18 cellular contexts compared by ENCODE assay signal in the genomic region with DNA sequence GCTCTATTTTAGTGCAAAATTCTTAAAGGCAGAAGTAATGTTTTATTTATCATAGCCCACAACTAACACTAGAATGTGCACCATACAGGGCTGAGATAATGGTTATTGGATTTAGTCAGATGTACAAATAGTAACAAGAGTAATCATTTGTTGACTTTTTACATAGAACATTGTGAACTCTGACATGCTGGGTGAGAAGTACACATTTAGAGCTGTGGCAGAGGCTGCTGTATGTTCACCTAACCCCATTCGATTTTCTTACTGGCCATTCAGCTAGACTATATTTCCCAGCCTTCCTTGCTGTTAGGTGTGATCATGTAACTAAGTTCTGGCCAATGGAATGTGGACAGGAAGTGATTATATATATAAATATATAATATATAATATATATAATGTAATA.
A peak's percentile ranks its signal among the peaks of the same experiment; 100 is the strongest.
DNase-seq lines count a peak whose midpoint lies in the region; ATAC-seq, FAIRE-seq and TF ChIP-seq lines count a peak whose summit lies in the region.
"Had no signal": no experiment of that assay in that cellular context is flagged by ENCODE, and none has a peak within 500 bp of the region (broad histone marks: within the 10 kb centered on the region; RNA-seq: fewer than 3 reads in every experiment).

No MANE protein-coding gene starts in this region.

- H3K4me3 ChIP-seq in A549 = no peak overlapping the region
- H3K4me3 ChIP-seq in lower leg skin (ENCODE audit: low read depth, poor library complexity, severe bottlenecking) = no peak overlapping the region
- H3K4me3 ChIP-seq: BLaER1, GM23338 had no signal

- no peaks in the 10 kb centered on the region for H3K4me1 ChIP-seq in A549
- H3K4me1 ChIP-seq: Caco-2 had no signal

- DNase-seq in A549 (ENCODE audit: low read depth in 1 of 2, low spot score in 1 of 2) = no peak
- peak; percentile 53 for DNase-seq in DMS53 (lab: John Stamatoyannopoulos, UW)
- DNase-seq in GM12892 (ENCODE audit: insufficient read length) = no peak
- peak; percentile 14 for DNase-seq in NCI-H774 (lab: John Stamatoyannopoulos, UW)
- DNase-seq in lower leg skin (ENCODE audit: low spot score in 2 of 2) = no peak
- DNase-seq in T-cell = no peak
- DNase-seq: Caco-2; CD4-positive, CD25-positive, alpha-beta regulatory T cell; CD8-positive, alpha-beta T cell; DMS153; DMS79 treated with DMSO at 0.1 percent for 48 hours; GF-D8; H9 had no signal

- H3K4me3 Mint-ChIP-seq in T-cell = no peak overlapping the region
- H3K4me3 Mint-ChIP-seq: B cell; CD4-positive, CD25-positive, alpha-beta regulatory T cell; CD8-positive, alpha-beta T cell; GM23338; H9 had no signal

- WGBS in A549 (ENCODE audit: missing lambda C conversion rate) = 21% methylated on average over 1 of the region's 1 CpG
- 86 to 93% methylated on average over 1 of the region's 1 CpG for WGBS in lower leg skin, 2 donors

- no peak overlapping the region for H3K4me2 ChIP-seq in A549
- H3K4me2 ChIP-seq: GM23338 had no signal

- TF ChIP-seq EP300 in A549 (IDR thresholded peaks at IDR 0.05) = no peak

- TF ChIP-seq CTCF in A549 (IDR thresholded peaks at IDR 0.05) (no peak), lower leg skin (IDR thresholded peaks at IDR 0.05) (no peak)

- H3K27ac ChIP-seq in A549 = no peak overlapping the region
- H3K27ac ChIP-seq: C4-2B had no signal

- intact Hi-C loops in lower leg skin (cut with DNase I; ENCODE audit: low total_unique reads) = no loop called here

- CTCF ChIA-PET in A549 (lab: Yijun Ruan, JAX) = interaction anchor here (1.1 to 1.2 kb wide), 3 partner anchors 10 to 850 kb away, joined by 3 read pairs; no protein-coding TSS in a partner anchor
- CTCF ChIA-PET in T-cell (lab: Charles Lee) = interaction anchor here (0.6 to 1.0 kb wide), 3 partner anchors 24 to 217 kb away, joined by 3 to 6 read pairs (median 3); no protein-coding TSS in a partner anchor

- H3K9me3 Mint-ChIP-seq in T-cell = peaks cover 0 to 9% (median 0%) of the 10 kb centered on the region in 3 donors
- H3K9me3 Mint-ChIP-seq: CD8-positive, alpha-beta T cell; GM23338; H9 had no signal

- no peak for TF ChIP-seq POLR2A in A549 (IDR thresholded peaks at IDR 0.05; ENCODE audit: low read length)
- no peak for TF ChIP-seq POLR2A in GM12892 (IDR thresholded peaks at IDR 0.05; ENCODE audit: low read depth, low read length)
- TF ChIP-seq POLR2A in lower leg skin (IDR thresholded peaks at IDR 0.05) = no peak

- H3K36me3 Mint-ChIP-seq in T-cell = no peaks in the 10 kb centered on the region
- H3K36me3 Mint-ChIP-seq: CD4-positive, CD25-positive, alpha-beta regulatory T cell; CD8-positive, alpha-beta T cell had no signal

- no peak for ATAC-seq in A549
- ATAC-seq in T-cell (replicated peaks in 1 of 4) = no peak
- ATAC-seq: CD8-positive, alpha-beta T cell; GM23338; HCT116 had no signal

- POLR2A ChIA-PET in A549 (lab: Yijun Ruan, JAX) = no interaction called here
- POLR2A ChIA-PET in T-cell (lab: Charles Lee) = interaction anchor here in 1 of 2 donors (0.9 kb wide), 1 partner anchor 11 kb away, joined by 4 read pairs; no protein-coding TSS in a partner anchor

- FAIRE-seq in A549 (lab: Jason Lieb, UNC) = peak; percentile 49
- FAIRE-seq in GM12892 (lab: Jason Lieb, UNC) = peak; percentile 74

- no peak overlapping the region for H3K27ac Mint-ChIP-seq in T-cell
- H3K27ac Mint-ChIP-seq: B cell; CD4-positive, CD25-positive, alpha-beta regulatory T cell; CD8-positive, alpha-beta T cell; GM23338; H9 had no signal

- H3K27me3 Mint-ChIP-seq in T-cell = peaks cover 0 to 2% of the 10 kb centered on the region in 2 donors
- H3K27me3 Mint-ChIP-seq: B cell had no signal

- peaks cover 12 to 21% (median 18%) of the 10 kb centered on the region in 3 donors for H3K4me1 Mint-ChIP-seq in T-cell
- H3K4me1 Mint-ChIP-seq: GM23338, H9 had no signal

- TF ChIP-seq RAD21 in A549 (conservative IDR thresholded peaks at IDR 0.05 in 1 of 2, IDR thresholded peaks at IDR 0.05 in 1 of 2) = no peak

- no peaks in the 10 kb centered on the region for H3K9me3 ChIP-seq in A549
- H3K9me3 ChIP-seq: BLaER1, Caco-2 had no signal

TF ChIP-seq in A549, 52 proteins besides CTCF, POLR2A, EP300 and RAD21:
- TF ChIP-seq BHLHE40 (IDR thresholded peaks at IDR 0.05; ENCODE audit: low read depth, low read length) = no peak
- TF ChIP-seq GATA3 (IDR thresholded peaks at IDR 0.05; ENCODE audit: borderline replicate concordance) = no peak
- no peak for TF ChIP-seq FOSL2 (IDR thresholded peaks at IDR 0.05)
- TF ChIP-seq FOSL2 (CRISPR knock-in tag; IDR thresholded peaks at IDR 0.05) = no peak
- TF ChIP-seq, protein P1, sequence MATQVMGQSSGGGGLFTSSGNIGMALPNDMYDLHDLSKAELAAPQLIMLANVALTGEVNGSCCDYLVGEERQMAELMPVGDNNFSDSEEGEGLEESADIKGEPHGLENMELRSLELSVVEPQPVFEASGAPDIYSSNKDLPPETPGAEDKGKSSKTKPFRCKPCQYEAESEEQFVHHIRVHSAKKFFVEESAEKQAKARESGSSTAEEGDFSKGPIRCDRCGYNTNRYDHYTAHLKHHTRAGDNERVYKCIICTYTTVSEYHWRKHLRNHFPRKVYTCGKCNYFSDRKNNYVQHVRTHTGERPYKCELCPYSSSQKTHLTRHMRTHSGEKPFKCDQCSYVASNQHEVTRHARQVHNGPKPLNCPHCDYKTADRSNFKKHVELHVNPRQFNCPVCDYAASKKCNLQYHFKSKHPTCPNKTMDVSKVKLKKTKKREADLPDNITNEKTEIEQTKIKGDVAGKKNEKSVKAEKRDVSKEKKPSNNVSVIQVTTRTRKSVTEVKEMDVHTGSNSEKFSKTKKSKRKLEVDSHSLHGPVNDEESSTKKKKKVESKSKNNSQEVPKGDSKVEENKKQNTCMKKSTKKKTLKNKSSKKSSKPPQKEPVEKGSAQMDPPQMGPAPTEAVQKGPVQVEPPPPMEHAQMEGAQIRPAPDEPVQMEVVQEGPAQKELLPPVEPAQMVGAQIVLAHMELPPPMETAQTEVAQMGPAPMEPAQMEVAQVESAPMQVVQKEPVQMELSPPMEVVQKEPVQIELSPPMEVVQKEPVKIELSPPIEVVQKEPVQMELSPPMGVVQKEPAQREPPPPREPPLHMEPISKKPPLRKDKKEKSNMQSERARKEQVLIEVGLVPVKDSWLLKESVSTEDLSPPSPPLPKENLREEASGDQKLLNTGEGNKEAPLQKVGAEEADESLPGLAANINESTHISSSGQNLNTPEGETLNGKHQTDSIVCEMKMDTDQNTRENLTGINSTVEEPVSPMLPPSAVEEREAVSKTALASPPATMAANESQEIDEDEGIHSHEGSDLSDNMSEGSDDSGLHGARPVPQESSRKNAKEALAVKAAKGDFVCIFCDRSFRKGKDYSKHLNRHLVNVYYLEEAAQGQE (IDR thresholded peaks at IDR 0.05) = no peak
- TF ChIP-seq ESRRA (IDR thresholded peaks at IDR 0.05; ENCODE audit: borderline replicate concordance, low read length) = no peak
- TF ChIP-seq, protein P2, sequence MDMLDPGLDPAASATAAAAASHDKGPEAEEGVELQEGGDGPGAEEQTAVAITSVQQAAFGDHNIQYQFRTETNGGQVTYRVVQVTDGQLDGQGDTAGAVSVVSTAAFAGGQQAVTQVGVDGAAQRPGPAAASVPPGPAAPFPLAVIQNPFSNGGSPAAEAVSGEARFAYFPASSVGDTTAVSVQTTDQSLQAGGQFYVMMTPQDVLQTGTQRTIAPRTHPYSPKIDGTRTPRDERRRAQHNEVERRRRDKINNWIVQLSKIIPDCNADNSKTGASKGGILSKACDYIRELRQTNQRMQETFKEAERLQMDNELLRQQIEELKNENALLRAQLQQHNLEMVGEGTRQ (IDR thresholded peaks at IDR 0.05) = no peak
- TF ChIP-seq, protein P3, sequence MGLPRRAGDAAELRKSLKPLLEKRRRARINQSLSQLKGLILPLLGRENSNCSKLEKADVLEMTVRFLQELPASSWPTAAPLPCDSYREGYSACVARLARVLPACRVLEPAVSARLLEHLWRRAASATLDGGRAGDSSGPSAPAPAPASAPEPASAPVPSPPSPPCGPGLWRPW (IDR thresholded peaks at IDR 0.05) = no peak
- TF ChIP-seq, protein P4, sequence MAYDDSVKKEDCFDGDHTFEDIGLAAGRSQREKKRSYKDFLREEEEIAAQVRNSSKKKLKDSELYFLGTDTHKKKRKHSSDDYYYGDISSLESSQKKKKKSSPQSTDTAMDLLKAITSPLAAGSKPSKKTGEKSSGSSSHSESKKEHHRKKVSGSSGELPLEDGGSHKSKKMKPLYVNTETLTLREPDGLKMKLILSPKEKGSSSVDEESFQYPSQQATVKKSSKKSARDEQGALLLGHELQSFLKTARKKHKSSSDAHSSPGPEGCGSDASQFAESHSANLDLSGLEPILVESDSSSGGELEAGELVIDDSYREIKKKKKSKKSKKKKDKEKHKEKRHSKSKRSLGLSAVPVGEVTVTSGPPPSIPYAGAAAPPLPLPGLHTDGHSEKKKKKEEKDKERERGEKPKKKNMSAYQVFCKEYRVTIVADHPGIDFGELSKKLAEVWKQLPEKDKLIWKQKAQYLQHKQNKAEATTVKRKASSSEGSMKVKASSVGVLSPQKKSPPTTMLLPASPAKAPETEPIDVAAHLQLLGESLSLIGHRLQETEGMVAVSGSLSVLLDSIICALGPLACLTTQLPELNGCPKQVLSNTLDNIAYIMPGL (CRISPR knock-in tag; IDR thresholded peaks at IDR 0.05; ENCODE audit: borderline replicate concordance) = no peak
- no peak for TF ChIP-seq MAZ (IDR thresholded peaks at IDR 0.05; ENCODE audit: borderline replicate concordance, low read depth, low read length)
- TF ChIP-seq NPAS2 (CRISPR knock-in tag; IDR thresholded peaks at IDR 0.05; ENCODE audit: borderline replicate concordance) = no peak
- TF ChIP-seq HOXB5 (CRISPR knock-in tag; IDR thresholded peaks at IDR 0.05) = no peak
- TF ChIP-seq CEBPB (IDR thresholded peaks at IDR 0.05) = no peak
- no peak for TF ChIP-seq MYC (IDR thresholded peaks at IDR 0.05; ENCODE audit: borderline replicate concordance, low read length)
- no peak for TF ChIP-seq ZC3H11A (IDR thresholded peaks at IDR 0.05)
- TF ChIP-seq FOXS1 (CRISPR knock-in tag; IDR thresholded peaks at IDR 0.05) = no peak
- TF ChIP-seq KDM1A (IDR thresholded peaks at IDR 0.05; ENCODE audit: low read depth) = no peak
- TF ChIP-seq, protein P5, sequence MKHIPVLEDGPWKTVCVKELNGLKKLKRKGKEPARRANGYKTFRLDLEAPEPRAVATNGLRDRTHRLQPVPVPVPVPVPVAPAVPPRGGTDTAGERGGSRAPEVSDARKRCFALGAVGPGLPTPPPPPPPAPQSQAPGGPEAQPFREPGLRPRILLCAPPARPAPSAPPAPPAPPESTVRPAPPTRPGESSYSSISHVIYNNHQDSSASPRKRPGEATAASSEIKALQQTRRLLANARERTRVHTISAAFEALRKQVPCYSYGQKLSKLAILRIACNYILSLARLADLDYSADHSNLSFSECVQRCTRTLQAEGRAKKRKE (CRISPR knock-in tag; IDR thresholded peaks at IDR 0.05; ENCODE audit: low read depth) = no peak
- no peak for TF ChIP-seq KDM5A (IDR thresholded peaks at IDR 0.05)
- TF ChIP-seq FOSB (CRISPR knock-in tag; IDR thresholded peaks at IDR 0.05) = no peak
TF ChIP-seq in A549: peak in this region for 0.

Comparison
In these comparisons a context has a peak if more than half of its experiments do, and no peak if none do; other contexts are left out.
1. DNase-seq: peak in DMS53 (single experiment) and NCI-H774 (single experiment); none in A549 (0 of 2), GM12892 (single experiment), lower leg skin (0 of 2) and T-cell (0 of 34).